In the genomic region with DNA sequence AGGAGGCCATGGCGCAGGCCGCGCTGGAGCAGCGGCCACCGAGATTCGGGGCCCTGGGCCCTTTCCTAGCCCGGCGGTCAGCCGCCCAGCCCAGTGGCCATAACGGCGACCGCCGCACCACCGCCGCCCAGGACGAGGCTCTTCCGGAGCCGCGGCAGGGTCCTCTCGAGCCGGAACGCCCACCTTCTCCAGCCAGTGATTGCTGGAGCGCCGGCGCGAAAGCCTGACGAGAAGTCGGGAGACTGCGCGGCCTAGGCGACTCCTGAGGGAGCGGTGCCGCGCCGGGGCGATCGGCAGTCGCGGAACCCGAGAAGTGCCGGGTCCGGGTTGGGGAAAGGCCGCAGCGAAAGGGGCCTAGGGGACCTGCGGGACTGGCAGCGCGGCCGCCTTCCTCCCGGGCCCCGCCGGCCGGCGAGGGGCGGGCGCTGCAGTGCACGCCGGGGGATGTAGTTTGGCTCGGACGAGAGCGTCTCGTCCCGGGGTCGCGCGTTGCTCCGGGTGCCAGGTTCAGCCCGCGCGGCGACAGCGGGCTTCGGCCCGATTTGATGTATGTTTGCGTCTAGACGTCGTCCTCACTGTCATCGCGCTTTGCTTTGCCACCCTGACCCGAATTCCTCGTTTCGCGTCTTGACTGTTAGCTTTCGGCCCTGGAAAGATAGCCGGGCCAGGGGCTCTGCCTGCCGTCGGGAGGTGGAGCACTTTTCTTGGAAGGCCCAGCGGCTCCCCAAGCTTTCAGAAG, we compare ENCODE assay signal across 1 cellular context.
TF ChIP-seq lines count a peak whose summit lies in the region.

A gene with protein sequence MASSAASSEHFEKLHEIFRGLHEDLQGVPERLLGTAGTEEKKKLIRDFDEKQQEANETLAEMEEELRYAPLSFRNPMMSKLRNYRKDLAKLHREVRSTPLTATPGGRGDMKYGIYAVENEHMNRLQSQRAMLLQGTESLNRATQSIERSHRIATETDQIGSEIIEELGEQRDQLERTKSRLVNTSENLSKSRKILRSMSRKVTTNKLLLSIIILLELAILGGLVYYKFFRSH (minus strand): TSS at position 153 of the 739 bp plus-strand sequence. CDS start 143 bp downstream, at position 10.

TF ChIP-seq in GM12878, 131 proteins besides CTCF, POLR2A, EP300 and RAD21 (continued from another document and continues in another):
- TF ChIP-seq, protein P1, sequence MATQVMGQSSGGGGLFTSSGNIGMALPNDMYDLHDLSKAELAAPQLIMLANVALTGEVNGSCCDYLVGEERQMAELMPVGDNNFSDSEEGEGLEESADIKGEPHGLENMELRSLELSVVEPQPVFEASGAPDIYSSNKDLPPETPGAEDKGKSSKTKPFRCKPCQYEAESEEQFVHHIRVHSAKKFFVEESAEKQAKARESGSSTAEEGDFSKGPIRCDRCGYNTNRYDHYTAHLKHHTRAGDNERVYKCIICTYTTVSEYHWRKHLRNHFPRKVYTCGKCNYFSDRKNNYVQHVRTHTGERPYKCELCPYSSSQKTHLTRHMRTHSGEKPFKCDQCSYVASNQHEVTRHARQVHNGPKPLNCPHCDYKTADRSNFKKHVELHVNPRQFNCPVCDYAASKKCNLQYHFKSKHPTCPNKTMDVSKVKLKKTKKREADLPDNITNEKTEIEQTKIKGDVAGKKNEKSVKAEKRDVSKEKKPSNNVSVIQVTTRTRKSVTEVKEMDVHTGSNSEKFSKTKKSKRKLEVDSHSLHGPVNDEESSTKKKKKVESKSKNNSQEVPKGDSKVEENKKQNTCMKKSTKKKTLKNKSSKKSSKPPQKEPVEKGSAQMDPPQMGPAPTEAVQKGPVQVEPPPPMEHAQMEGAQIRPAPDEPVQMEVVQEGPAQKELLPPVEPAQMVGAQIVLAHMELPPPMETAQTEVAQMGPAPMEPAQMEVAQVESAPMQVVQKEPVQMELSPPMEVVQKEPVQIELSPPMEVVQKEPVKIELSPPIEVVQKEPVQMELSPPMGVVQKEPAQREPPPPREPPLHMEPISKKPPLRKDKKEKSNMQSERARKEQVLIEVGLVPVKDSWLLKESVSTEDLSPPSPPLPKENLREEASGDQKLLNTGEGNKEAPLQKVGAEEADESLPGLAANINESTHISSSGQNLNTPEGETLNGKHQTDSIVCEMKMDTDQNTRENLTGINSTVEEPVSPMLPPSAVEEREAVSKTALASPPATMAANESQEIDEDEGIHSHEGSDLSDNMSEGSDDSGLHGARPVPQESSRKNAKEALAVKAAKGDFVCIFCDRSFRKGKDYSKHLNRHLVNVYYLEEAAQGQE (IDR thresholded peaks at IDR 0.05; ENCODE audit: low read depth, low read length), result no peak
- TF ChIP-seq SREBF2 (IDR thresholded peaks at IDR 0.05; ENCODE audit: low read length) (no peak), HCFC1 (IDR thresholded peaks at IDR 0.05; ENCODE audit: low read length) (peak; percentile 95), SREBF1 (IDR thresholded peaks at IDR 0.05; ENCODE audit: low read length) (peak; percentile 64; the same call in 1 of the 2 replicates), GABPA (IDR thresholded peaks at IDR 0.05; ENCODE audit: low read depth) (no peak), ZNF207 (IDR thresholded peaks at IDR 0.05; ENCODE audit: borderline replicate concordance) (peak; percentile 98), ZZZ3 (IDR thresholded peaks at IDR 0.05; ENCODE audit: control insufficient read depth, insufficient read length, low read depth) (no peak), FOXM1 (IDR thresholded peaks at IDR 0.05; ENCODE audit: low read depth, low read length) (no peak), FOS (IDR thresholded peaks at IDR 0.05; ENCODE audit: borderline replicate concordance, extremely low read depth, insufficient read length) (no peak), JUND (IDR thresholded peaks at IDR 0.05; ENCODE audit: low read depth, low read length) (no peak), TCF12 (IDR thresholded peaks at IDR 0.05; ENCODE audit: low read depth, low read length) (0 out of 2 replicates have a peak, but pooled peaks have one; percentile 24), EED (IDR thresholded peaks at IDR 0.05; ENCODE audit: low read depth) (peak; percentile 47; the same call in 1 of the 2 replicates), EZH2 (IDR thresholded peaks at IDR 0.05; ENCODE audit: borderline replicate concordance, control insufficient read depth, low read depth, low read length) (no peak), WRNIP1 (IDR thresholded peaks at IDR 0.05; ENCODE audit: borderline replicate concordance, low read depth, low read length) (no peak), FOXK2 (IDR thresholded peaks at IDR 0.05) (no peak), MYB (IDR thresholded peaks at IDR 0.05; ENCODE audit: borderline replicate concordance, low read depth, low read length) (peak; percentile 99), NR2F1 (conservative IDR thresholded peaks at IDR 0.05) (peak; percentile 62), SIN3A (IDR thresholded peaks at IDR 0.05; ENCODE audit: low read depth, low read length) (no peak; the same call in none of the 2 replicates), KDM1A (IDR thresholded peaks at IDR 0.05; ENCODE audit: borderline replicate concordance) (no peak), TARDBP (IDR thresholded peaks at IDR 0.05; ENCODE audit: borderline replicate concordance) (no peak; the same call in 1 of the 2 replicates), POLR2AphosphoS2 (IDR thresholded peaks at IDR 0.05; ENCODE audit: low read depth, low read length) (peak; percentile 60; the same call in 1 of the 2 replicates), BMI1 (IDR thresholded peaks at IDR 0.05; ENCODE audit: borderline replicate concordance) (no peak), CREM (IDR thresholded peaks at IDR 0.05; ENCODE audit: low read depth) (peak; percentile 50), RELA (IDR thresholded peaks at IDR 0.05; ENCODE audit: borderline replicate concordance, partially characterized antibody) (peak; percentile 74), MEF2A (IDR thresholded peaks at IDR 0.05; ENCODE audit: insufficient read depth, low read depth, low read length) (no peak)
- TF ChIP-seq, protein P2, sequence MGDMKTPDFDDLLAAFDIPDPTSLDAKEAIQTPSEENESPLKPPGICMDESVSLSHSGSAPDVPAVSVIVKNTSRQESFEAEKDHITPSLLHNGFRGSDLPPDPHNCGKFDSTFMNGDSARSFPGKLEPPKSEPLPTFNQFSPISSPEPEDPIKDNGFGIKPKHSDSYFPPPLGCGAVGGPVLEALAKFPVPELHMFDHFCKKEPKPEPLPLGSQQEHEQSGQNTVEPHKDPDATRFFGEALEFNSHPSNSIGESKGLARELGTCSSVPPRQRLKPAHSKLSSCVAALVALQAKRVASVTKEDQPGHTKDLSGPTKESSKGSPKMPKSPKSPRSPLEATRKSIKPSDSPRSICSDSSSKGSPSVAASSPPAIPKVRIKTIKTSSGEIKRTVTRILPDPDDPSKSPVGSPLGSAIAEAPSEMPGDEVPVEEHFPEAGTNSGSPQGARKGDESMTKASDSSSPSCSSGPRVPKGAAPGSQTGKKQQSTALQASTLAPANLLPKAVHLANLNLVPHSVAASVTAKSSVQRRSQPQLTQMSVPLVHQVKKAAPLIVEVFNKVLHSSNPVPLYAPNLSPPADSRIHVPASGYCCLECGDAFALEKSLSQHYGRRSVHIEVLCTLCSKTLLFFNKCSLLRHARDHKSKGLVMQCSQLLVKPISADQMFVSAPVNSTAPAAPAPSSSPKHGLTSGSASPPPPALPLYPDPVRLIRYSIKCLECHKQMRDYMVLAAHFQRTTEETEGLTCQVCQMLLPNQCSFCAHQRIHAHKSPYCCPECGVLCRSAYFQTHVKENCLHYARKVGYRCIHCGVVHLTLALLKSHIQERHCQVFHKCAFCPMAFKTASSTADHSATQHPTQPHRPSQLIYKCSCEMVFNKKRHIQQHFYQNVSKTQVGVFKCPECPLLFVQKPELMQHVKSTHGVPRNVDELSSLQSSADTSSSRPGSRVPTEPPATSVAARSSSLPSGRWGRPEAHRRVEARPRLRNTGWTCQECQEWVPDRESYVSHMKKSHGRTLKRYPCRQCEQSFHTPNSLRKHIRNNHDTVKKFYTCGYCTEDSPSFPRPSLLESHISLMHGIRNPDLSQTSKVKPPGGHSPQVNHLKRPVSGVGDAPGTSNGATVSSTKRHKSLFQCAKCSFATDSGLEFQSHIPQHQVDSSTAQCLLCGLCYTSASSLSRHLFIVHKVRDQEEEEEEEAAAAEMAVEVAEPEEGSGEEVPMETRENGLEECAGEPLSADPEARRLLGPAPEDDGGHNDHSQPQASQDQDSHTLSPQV (IDR thresholded peaks at IDR 0.05), result peak; percentile 99
- TF ChIP-seq, protein P3, sequence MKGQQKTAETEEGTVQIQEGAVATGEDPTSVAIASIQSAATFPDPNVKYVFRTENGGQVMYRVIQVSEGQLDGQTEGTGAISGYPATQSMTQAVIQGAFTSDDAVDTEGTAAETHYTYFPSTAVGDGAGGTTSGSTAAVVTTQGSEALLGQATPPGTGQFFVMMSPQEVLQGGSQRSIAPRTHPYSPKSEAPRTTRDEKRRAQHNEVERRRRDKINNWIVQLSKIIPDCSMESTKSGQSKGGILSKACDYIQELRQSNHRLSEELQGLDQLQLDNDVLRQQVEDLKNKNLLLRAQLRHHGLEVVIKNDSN (IDR thresholded peaks at IDR 0.05; ENCODE audit: borderline replicate concordance, extremely low read length, insufficient read depth, low read depth, low read length), result no peak
- TF ChIP-seq, protein P4, sequence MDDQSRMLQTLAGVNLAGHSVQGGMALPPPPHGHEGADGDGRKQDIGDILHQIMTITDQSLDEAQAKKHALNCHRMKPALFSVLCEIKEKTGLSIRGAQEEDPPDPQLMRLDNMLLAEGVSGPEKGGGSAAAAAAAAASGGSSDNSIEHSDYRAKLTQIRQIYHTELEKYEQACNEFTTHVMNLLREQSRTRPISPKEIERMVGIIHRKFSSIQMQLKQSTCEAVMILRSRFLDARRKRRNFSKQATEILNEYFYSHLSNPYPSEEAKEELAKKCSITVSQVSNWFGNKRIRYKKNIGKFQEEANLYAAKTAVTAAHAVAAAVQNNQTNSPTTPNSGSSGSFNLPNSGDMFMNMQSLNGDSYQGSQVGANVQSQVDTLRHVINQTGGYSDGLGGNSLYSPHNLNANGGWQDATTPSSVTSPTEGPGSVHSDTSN (IDR thresholded peaks at IDR 0.05; ENCODE audit: insufficient replicate concordance, low read depth, low read length), result no peak
- TF ChIP-seq, protein P5, sequence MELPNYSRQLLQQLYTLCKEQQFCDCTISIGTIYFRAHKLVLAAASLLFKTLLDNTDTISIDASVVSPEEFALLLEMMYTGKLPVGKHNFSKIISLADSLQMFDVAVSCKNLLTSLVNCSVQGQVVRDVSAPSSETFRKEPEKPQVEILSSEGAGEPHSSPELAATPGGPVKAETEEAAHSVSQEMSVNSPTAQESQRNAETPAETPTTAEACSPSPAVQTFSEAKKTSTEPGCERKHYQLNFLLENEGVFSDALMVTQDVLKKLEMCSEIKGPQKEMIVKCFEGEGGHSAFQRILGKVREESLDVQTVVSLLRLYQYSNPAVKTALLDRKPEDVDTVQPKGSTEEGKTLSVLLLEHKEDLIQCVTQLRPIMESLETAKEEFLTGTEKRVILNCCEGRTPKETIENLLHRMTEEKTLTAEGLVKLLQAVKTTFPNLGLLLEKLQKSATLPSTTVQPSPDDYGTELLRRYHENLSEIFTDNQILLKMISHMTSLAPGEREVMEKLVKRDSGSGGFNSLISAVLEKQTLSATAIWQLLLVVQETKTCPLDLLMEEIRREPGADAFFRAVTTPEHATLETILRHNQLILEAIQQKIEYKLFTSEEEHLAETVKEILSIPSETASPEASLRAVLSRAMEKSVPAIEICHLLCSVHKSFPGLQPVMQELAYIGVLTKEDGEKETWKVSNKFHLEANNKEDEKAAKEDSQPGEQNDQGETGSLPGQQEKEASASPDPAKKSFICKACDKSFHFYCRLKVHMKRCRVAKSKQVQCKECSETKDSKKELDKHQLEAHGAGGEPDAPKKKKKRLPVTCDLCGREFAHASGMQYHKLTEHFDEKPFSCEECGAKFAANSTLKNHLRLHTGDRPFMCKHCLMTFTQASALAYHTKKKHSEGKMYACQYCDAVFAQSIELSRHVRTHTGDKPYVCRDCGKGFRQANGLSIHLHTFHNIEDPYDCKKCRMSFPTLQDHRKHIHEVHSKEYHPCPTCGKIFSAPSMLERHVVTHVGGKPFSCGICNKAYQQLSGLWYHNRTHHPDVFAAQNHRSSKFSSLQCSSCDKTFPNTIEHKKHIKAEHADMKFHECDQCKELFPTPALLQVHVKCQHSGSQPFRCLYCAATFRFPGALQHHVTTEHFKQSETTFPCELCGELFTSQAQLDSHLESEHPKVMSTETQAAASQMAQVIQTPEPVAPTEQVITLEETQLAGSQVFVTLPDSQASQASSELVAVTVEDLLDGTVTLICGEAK (IDR thresholded peaks at IDR 0.05; ENCODE audit: borderline replicate concordance), result no peak; the same call in 1 of the 2 replicates
- TF ChIP-seq, protein P6, sequence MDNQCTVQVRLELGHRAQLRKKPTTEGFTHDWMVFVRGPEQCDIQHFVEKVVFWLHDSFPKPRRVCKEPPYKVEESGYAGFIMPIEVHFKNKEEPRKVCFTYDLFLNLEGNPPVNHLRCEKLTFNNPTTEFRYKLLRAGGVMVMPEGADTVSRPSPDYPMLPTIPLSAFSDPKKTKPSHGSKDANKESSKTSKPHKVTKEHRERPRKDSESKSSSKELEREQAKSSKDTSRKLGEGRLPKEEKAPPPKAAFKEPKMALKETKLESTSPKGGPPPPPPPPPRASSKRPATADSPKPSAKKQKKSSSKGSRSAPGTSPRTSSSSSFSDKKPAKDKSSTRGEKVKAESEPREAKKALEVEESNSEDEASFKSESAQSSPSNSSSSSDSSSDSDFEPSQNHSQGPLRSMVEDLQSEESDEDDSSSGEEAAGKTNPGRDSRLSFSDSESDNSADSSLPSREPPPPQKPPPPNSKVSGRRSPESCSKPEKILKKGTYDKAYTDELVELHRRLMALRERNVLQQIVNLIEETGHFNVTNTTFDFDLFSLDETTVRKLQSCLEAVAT (IDR thresholded peaks at IDR 0.05), result 0 out of 2 replicates have a peak, but pooled peaks have one; percentile 29
- TF ChIP-seq, protein P7, sequence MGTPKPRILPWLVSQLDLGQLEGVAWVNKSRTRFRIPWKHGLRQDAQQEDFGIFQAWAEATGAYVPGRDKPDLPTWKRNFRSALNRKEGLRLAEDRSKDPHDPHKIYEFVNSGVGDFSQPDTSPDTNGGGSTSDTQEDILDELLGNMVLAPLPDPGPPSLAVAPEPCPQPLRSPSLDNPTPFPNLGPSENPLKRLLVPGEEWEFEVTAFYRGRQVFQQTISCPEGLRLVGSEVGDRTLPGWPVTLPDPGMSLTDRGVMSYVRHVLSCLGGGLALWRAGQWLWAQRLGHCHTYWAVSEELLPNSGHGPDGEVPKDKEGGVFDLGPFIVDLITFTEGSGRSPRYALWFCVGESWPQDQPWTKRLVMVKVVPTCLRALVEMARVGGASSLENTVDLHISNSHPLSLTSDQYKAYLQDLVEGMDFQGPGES (IDR thresholded peaks at IDR 0.05), result no peak
- TF ChIP-seq, protein P8, sequence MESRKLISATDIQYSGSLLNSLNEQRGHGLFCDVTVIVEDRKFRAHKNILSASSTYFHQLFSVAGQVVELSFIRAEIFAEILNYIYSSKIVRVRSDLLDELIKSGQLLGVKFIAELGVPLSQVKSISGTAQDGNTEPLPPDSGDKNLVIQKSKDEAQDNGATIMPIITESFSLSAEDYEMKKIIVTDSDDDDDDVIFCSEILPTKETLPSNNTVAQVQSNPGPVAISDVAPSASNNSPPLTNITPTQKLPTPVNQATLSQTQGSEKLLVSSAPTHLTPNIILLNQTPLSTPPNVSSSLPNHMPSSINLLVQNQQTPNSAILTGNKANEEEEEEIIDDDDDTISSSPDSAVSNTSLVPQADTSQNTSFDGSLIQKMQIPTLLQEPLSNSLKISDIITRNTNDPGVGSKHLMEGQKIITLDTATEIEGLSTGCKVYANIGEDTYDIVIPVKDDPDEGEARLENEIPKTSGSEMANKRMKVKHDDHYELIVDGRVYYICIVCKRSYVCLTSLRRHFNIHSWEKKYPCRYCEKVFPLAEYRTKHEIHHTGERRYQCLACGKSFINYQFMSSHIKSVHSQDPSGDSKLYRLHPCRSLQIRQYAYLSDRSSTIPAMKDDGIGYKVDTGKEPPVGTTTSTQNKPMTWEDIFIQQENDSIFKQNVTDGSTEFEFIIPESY (IDR thresholded peaks at IDR 0.05), result peak; percentile 90
